Comparison of ENCODE assay signal across 1 cellular context in the genomic region with DNA sequence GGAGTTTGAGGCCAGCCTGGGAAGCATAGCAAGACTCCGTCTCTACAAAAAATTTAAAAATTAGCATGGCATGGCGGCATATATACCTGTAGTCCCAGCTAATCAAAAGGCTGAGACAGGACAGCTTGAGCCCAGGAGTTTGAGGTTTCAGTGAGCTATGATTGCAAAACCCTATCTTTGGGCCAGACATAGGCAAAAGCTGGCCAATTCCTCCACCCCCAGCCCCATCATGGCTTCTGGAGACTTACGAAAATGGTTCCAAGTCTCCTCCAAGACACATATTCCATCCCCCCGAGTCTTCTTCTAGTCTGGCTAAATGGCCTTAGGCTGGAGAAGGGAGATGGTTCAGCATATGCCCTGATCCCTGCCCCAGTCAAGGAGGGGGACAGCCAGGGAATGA.
TF ChIP-seq lines count a peak whose summit lies in the region.

No MANE protein-coding gene starts in this region.

TF ChIP-seq in SK-N-SH treated with all-trans-retinoic acid at 6 μM for 48 hours, 23 proteins besides CTCF, POLR2A, EP300 and RAD21 (continued from another document):
- TF ChIP-seq, protein P1, sequence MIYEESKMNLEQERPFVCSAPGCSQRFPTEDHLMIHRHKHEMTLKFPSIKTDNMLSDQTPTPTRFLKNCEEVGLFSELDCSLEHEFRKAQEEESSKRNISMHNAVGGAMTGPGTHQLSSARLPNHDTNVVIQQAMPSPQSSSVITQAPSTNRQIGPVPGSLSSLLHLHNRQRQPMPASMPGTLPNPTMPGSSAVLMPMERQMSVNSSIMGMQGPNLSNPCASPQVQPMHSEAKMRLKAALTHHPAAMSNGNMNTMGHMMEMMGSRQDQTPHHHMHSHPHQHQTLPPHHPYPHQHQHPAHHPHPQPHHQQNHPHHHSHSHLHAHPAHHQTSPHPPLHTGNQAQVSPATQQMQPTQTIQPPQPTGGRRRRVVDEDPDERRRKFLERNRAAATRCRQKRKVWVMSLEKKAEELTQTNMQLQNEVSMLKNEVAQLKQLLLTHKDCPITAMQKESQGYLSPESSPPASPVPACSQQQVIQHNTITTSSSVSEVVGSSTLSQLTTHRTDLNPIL (CRISPR knock-in tag; IDR thresholded peaks at IDR 0.05; ENCODE audit: low read depth) = no peak
- TF ChIP-seq, protein P2, sequence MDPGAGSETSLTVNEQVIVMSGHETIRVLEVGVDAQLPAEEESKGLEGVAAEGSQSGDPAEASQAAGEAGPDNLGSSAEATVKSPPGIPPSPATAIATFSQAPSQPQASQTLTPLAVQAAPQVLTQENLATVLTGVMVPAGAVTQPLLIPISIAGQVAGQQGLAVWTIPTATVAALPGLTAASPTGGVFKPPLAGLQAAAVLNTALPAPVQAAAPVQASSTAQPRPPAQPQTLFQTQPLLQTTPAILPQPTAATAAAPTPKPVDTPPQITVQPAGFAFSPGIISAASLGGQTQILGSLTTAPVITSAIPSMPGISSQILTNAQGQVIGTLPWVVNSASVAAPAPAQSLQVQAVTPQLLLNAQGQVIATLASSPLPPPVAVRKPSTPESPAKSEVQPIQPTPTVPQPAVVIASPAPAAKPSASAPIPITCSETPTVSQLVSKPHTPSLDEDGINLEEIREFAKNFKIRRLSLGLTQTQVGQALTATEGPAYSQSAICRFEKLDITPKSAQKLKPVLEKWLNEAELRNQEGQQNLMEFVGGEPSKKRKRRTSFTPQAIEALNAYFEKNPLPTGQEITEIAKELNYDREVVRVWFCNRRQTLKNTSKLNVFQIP (CRISPR knock-in tag; IDR thresholded peaks at IDR 0.05; ENCODE audit: borderline replicate concordance, low read depth) = no peak
- no peak for TF ChIP-seq ZNF565 (CRISPR knock-in tag; conservative IDR thresholded peaks at IDR 0.05; ENCODE audit: low read depth)
- TF ChIP-seq BACH2 (CRISPR knock-in tag; IDR thresholded peaks at IDR 0.05; ENCODE audit: borderline replicate concordance) = no peak
- TF ChIP-seq, protein P3, sequence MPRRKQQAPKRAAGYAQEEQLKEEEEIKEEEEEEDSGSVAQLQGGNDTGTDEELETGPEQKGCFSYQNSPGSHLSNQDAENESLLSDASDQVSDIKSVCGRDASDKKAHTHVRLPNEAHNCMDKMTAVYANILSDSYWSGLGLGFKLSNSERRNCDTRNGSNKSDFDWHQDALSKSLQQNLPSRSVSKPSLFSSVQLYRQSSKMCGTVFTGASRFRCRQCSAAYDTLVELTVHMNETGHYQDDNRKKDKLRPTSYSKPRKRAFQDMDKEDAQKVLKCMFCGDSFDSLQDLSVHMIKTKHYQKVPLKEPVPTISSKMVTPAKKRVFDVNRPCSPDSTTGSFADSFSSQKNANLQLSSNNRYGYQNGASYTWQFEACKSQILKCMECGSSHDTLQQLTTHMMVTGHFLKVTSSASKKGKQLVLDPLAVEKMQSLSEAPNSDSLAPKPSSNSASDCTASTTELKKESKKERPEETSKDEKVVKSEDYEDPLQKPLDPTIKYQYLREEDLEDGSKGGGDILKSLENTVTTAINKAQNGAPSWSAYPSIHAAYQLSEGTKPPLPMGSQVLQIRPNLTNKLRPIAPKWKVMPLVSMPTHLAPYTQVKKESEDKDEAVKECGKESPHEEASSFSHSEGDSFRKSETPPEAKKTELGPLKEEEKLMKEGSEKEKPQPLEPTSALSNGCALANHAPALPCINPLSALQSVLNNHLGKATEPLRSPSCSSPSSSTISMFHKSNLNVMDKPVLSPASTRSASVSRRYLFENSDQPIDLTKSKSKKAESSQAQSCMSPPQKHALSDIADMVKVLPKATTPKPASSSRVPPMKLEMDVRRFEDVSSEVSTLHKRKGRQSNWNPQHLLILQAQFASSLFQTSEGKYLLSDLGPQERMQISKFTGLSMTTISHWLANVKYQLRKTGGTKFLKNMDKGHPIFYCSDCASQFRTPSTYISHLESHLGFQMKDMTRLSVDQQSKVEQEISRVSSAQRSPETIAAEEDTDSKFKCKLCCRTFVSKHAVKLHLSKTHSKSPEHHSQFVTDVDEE (CRISPR knock-in tag; IDR thresholded peaks at IDR 0.05) = no peak
- no peak for TF ChIP-seq TOX (CRISPR knock-in tag; IDR thresholded peaks at IDR 0.05; ENCODE audit: borderline replicate concordance)
- TF ChIP-seq PPARA (CRISPR knock-in tag; IDR thresholded peaks at IDR 0.05; ENCODE audit: borderline replicate concordance) = no peak
